Comparison of ENCODE assay signal across 8 cellular contexts in genomic region chr9:132241840-132242620, GRCh38.
DNase-seq lines count a peak whose midpoint lies in the region; ATAC-seq and TF ChIP-seq lines count a peak whose summit lies in the region.

No MANE protein-coding gene starts in this region.

- H3K36me3 Mint-ChIP-seq in brain, result no peaks in the 10 kb centered on the region

- WGBS in GM23248 (ENCODE audit: low coverage in 1 of 2, low lambda C conversion rate in 2 of 2, missing lambda C conversion rate in 2 of 2), 2 experiments, result 3% methylated on average over 49 to 53 of the region's 81 CpGs
- WGBS in right lobe of liver (ENCODE audit: insufficient coverage, low coverage, low lambda C conversion rate, missing lambda C conversion rate), result 3% methylated on average over 24 of the region's 81 CpGs

- peak overlapping the region; percentile 88 to 94 (median 90) for H3K4me3 Mint-ChIP-seq in brain

- H3K36me3 ChIP-seq in BE2C (no peaks in the 10 kb centered on the region), GM23248 (ENCODE audit: low read depth) (no peaks in the 10 kb centered on the region), SJCRH30 (no peaks in the 10 kb centered on the region), right lobe of liver (no peaks in the 10 kb centered on the region)

- no peaks in the 10 kb centered on the region for H3K79me2 ChIP-seq in GM23248 (ENCODE audit: insufficient read depth)

- no peak for TF ChIP-seq POLR2A in right lobe of liver (IDR thresholded peaks at IDR 0.05)

- peaks cover 25% of the 10 kb centered on the region for H3K4me1 Mint-ChIP-seq in brain

- no peaks in the 10 kb centered on the region for H3K9me3 Mint-ChIP-seq in brain

- H3K27ac ChIP-seq in GM23248, result no peak overlapping the region
- no peak overlapping the region for H3K27ac ChIP-seq in SJCRH30
- no peak overlapping the region for H3K27ac ChIP-seq in right lobe of liver

- H3K4me2 ChIP-seq in GM23248 (ENCODE audit: unreplicated experiment), result peak overlapping the region; percentile 50

- H3K27ac Mint-ChIP-seq in brain, result peak overlapping the region; percentile 44 to 80 (median 73)

- DNase-seq in BE2C, result no peak
- DNase-seq in GM23248, result no peak
- DNase-seq in SJCRH30, result peak in 1 of 2 experiments; percentile 27
- DNase-seq in right lobe of liver, result no peak
- peak; percentile 26 to 58 (median 48) for DNase-seq in stimulated activated naive CD4-positive, alpha-beta T cell (lab: John Stamatoyannopoulos, UW)
- DNase-seq in dermis blood vessel endothelial cell, result no peak

- H3K9ac ChIP-seq in GM23248, result no peak overlapping the region

- H3K9me2 ChIP-seq in GM23248 (ENCODE audit: insufficient read depth), result no peaks in the 10 kb centered on the region

- intact Hi-C loops in right lobe of liver (cut with DNase I), result no loop called here

- no peak for TF ChIP-seq CTCF in BE2C (IDR thresholded peaks at IDR 0.05; ENCODE audit: low read depth, low read length)
- no peak for TF ChIP-seq CTCF in brain (conservative IDR thresholded peaks at IDR 0.05)
- TF ChIP-seq CTCF in right lobe of liver (IDR thresholded peaks at IDR 0.05), result no peak

- H3K27me3 Mint-ChIP-seq in brain, result peaks cover 30% of the 10 kb centered on the region

- peak overlapping the region; percentile 61 for H3K4me3 ChIP-seq in BE2C (ENCODE audit: low read depth, low read length)
- peak overlapping the region; percentile 66 for H3K4me3 ChIP-seq in GM23248
- H3K4me3 ChIP-seq in SJCRH30, result peak overlapping the region; percentile 42
- H3K4me3 ChIP-seq in right lobe of liver, result peak overlapping the region; percentile 46 to 53 (median 46)

- H3K27me3 ChIP-seq in BE2C, result no peaks in the 10 kb centered on the region
- peaks cover 35% of the 10 kb centered on the region for H3K27me3 ChIP-seq in GM23248 (replicated peaks; ENCODE audit: insufficient read depth)
- peaks cover 49% of the 10 kb centered on the region for H3K27me3 ChIP-seq in SJCRH30
- no peaks in the 10 kb centered on the region for H3K27me3 ChIP-seq in right lobe of liver

- H4K20me1 ChIP-seq in GM23248 (ENCODE audit: insufficient read depth), result no peaks in the 10 kb centered on the region

- peak overlapping the region; percentile 37; the same call in 1 of the 2 replicates for H2AFZ ChIP-seq in GM23248

- peaks cover 28% of the 10 kb centered on the region for H3K4me1 ChIP-seq in BE2C
- H3K4me1 ChIP-seq in GM23248 (ENCODE audit: insufficient read depth), result no peaks in the 10 kb centered on the region
- H3K4me1 ChIP-seq in SJCRH30, result no peaks in the 10 kb centered on the region; the same call in 1 of the 2 replicates
- H3K4me1 ChIP-seq in right lobe of liver, result peaks cover 0 to 6% (median 0%) of the 10 kb centered on the region in 4 donors

- no peak for ATAC-seq in right lobe of liver
- no peak for ATAC-seq in GM18870 (IDR thresholded peaks at IDR 0.05; ENCODE audit: unreplicated experiment)

- in situ Hi-C loops in GM23248 (cut with MboI), result loop anchor here (25.0 kb wide), 1 partner anchor 95 kb away; no protein-coding TSS in a partner anchor

- H3K9me3 ChIP-seq in BE2C, result no peaks in the 10 kb centered on the region
- H3K9me3 ChIP-seq in GM23248 (ENCODE audit: low read depth), result no peaks in the 10 kb centered on the region
- no peaks in the 10 kb centered on the region for H3K9me3 ChIP-seq in SJCRH30 (replicated peaks)
- H3K9me3 ChIP-seq in right lobe of liver, result no peaks in the 10 kb centered on the region

- no peaks in the 10 kb centered on the region for H3F3A ChIP-seq in GM23248 (ENCODE audit: insufficient read depth)

Comparison
In these comparisons a context has a peak if more than half of its experiments do, and no peak if none do; other contexts are left out.
1. DNase-seq: peak in stimulated activated naive CD4-positive, alpha-beta T cell (6 of 6); none in BE2C (single experiment), GM23248 (single experiment), right lobe of liver (0 of 3) and dermis blood vessel endothelial cell (single experiment).
2. Peak in every context shown above with its lines, with median percentiles within 50 percentile points of each other: H3K4me3 ChIP-seq.